1 cellular context compared by ENCODE assay signal in the genomic region with DNA sequence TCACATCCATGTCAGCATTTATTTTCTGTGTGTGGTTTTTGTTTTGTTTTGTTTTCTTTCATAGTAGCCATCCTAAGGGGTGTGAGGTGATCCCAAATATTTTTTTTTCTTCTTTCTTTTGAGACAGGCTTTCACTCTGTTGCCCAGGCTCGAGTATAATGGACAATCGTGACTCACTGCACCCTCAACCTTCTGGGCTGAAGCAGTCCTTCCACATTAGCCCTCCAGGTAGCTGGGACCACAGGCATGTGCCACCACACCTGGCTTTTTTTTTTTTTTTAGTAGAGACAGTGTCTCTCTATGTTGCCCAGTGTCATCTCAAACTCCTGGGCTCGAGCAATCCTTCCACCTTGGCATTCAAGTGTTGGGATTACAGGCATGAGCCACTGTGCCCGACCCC.
TF ChIP-seq lines count a peak whose summit lies in the region.

No MANE protein-coding gene starts in this region.

TF ChIP-seq in GM12878, 131 proteins besides CTCF, POLR2A, EP300 and RAD21 (continued from another document):
- TF ChIP-seq, protein P1, sequence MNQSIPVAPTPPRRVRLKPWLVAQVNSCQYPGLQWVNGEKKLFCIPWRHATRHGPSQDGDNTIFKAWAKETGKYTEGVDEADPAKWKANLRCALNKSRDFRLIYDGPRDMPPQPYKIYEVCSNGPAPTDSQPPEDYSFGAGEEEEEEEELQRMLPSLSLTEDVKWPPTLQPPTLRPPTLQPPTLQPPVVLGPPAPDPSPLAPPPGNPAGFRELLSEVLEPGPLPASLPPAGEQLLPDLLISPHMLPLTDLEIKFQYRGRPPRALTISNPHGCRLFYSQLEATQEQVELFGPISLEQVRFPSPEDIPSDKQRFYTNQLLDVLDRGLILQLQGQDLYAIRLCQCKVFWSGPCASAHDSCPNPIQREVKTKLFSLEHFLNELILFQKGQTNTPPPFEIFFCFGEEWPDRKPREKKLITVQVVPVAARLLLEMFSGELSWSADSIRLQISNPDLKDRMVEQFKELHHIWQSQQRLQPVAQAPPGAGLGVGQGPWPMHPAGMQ (IDR thresholded peaks at IDR 0.05; ENCODE audit: borderline replicate concordance), result no peak
- TF ChIP-seq SMARCA5 (IDR thresholded peaks at IDR 0.05) (no peak), MTA3 (IDR thresholded peaks at IDR 0.05; ENCODE audit: borderline replicate concordance, low read length) (no peak), POLR2AphosphoS5 (IDR thresholded peaks at IDR 0.05; ENCODE audit: low read length) (no peak), WRNIP1 (IDR thresholded peaks at IDR 0.05; ENCODE audit: borderline replicate concordance, low read depth, low read length) (no peak), ASH2L (IDR thresholded peaks at IDR 0.05; ENCODE audit: borderline replicate concordance, low read depth) (no peak), POLR2AphosphoS2 (IDR thresholded peaks at IDR 0.05; ENCODE audit: low read depth, low read length) (no peak), DPF2 (IDR thresholded peaks at IDR 0.05) (no peak), MTA2 (IDR thresholded peaks at IDR 0.05; ENCODE audit: low read depth) (no peak), CBX5 (IDR thresholded peaks at IDR 0.05; ENCODE audit: low read depth) (no peak), EED (IDR thresholded peaks at IDR 0.05; ENCODE audit: low read depth) (no peak)
- TF ChIP-seq, protein P2, sequence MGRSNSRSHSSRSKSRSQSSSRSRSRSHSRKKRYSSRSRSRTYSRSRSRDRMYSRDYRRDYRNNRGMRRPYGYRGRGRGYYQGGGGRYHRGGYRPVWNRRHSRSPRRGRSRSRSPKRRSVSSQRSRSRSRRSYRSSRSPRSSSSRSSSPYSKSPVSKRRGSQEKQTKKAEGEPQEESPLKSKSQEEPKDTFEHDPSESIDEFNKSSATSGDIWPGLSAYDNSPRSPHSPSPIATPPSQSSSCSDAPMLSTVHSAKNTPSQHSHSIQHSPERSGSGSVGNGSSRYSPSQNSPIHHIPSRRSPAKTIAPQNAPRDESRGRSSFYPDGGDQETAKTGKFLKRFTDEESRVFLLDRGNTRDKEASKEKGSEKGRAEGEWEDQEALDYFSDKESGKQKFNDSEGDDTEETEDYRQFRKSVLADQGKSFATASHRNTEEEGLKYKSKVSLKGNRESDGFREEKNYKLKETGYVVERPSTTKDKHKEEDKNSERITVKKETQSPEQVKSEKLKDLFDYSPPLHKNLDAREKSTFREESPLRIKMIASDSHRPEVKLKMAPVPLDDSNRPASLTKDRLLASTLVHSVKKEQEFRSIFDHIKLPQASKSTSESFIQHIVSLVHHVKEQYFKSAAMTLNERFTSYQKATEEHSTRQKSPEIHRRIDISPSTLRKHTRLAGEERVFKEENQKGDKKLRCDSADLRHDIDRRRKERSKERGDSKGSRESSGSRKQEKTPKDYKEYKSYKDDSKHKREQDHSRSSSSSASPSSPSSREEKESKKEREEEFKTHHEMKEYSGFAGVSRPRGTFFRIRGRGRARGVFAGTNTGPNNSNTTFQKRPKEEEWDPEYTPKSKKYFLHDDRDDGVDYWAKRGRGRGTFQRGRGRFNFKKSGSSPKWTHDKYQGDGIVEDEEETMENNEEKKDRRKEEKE (IDR thresholded peaks at IDR 0.05), result no peak
TF ChIP-seq in GM12878: peak in this region for 0.
